1 cellular context compared by ENCODE assay signal in genomic region chr5:131671994-131672655, GRCh38.
TF ChIP-seq lines count a peak whose summit lies in the region.

No MANE protein-coding gene starts in this region.

TF ChIP-seq in K562, 482 proteins besides CTCF, POLR2A, EP300 and RAD21 (continued from another document):
- TF ChIP-seq, protein P1, sequence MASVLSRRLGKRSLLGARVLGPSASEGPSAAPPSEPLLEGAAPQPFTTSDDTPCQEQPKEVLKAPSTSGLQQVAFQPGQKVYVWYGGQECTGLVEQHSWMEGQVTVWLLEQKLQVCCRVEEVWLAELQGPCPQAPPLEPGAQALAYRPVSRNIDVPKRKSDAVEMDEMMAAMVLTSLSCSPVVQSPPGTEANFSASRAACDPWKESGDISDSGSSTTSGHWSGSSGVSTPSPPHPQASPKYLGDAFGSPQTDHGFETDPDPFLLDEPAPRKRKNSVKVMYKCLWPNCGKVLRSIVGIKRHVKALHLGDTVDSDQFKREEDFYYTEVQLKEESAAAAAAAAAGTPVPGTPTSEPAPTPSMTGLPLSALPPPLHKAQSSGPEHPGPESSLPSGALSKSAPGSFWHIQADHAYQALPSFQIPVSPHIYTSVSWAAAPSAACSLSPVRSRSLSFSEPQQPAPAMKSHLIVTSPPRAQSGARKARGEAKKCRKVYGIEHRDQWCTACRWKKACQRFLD (CRISPR knock-in tag; IDR thresholded peaks at IDR 0.05): no peak
- TF ChIP-seq DPF2 (IDR thresholded peaks at IDR 0.05) (0 out of 2 replicates have a peak, but pooled peaks have one; percentile 19), ZNF134 (CRISPR knock-in tag; conservative IDR thresholded peaks at IDR 0.05) (no peak), SIX5 (IDR thresholded peaks at IDR 0.05; ENCODE audit: borderline replicate concordance in 1 of 2, insufficient read depth in 1 of 2, low read depth in 1 of 2, low read length in 2 of 2) (no peak), SPI1 (IDR thresholded peaks at IDR 0.05; ENCODE audit: borderline replicate concordance, low read depth, low read length) (no peak), ZNF253 (CRISPR knock-in tag; conservative IDR thresholded peaks at IDR 0.05) (no peak), TFAM (CRISPR knock-in tag; conservative IDR thresholded peaks at IDR 0.05) (no peak), TSC22D4 (tag; IDR thresholded peaks at IDR 0.05) (no peak), BCL6 (CRISPR knock-in tag; IDR thresholded peaks at IDR 0.05) (no peak), ATF7 (IDR thresholded peaks at IDR 0.05) (no peak), TCF7 (IDR thresholded peaks at IDR 0.05; ENCODE audit: borderline replicate concordance) (no peak), ZBTB8A (IDR thresholded peaks at IDR 0.05; ENCODE audit: partially characterized antibody) (no peak)
- TF ChIP-seq, protein P2, sequence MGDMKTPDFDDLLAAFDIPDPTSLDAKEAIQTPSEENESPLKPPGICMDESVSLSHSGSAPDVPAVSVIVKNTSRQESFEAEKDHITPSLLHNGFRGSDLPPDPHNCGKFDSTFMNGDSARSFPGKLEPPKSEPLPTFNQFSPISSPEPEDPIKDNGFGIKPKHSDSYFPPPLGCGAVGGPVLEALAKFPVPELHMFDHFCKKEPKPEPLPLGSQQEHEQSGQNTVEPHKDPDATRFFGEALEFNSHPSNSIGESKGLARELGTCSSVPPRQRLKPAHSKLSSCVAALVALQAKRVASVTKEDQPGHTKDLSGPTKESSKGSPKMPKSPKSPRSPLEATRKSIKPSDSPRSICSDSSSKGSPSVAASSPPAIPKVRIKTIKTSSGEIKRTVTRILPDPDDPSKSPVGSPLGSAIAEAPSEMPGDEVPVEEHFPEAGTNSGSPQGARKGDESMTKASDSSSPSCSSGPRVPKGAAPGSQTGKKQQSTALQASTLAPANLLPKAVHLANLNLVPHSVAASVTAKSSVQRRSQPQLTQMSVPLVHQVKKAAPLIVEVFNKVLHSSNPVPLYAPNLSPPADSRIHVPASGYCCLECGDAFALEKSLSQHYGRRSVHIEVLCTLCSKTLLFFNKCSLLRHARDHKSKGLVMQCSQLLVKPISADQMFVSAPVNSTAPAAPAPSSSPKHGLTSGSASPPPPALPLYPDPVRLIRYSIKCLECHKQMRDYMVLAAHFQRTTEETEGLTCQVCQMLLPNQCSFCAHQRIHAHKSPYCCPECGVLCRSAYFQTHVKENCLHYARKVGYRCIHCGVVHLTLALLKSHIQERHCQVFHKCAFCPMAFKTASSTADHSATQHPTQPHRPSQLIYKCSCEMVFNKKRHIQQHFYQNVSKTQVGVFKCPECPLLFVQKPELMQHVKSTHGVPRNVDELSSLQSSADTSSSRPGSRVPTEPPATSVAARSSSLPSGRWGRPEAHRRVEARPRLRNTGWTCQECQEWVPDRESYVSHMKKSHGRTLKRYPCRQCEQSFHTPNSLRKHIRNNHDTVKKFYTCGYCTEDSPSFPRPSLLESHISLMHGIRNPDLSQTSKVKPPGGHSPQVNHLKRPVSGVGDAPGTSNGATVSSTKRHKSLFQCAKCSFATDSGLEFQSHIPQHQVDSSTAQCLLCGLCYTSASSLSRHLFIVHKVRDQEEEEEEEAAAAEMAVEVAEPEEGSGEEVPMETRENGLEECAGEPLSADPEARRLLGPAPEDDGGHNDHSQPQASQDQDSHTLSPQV (IDR thresholded peaks at IDR 0.05): peak; percentile 21; the same call in 1 of the 2 replicates
